7 cellular contexts compared by ENCODE assay signal in the genomic region with DNA sequence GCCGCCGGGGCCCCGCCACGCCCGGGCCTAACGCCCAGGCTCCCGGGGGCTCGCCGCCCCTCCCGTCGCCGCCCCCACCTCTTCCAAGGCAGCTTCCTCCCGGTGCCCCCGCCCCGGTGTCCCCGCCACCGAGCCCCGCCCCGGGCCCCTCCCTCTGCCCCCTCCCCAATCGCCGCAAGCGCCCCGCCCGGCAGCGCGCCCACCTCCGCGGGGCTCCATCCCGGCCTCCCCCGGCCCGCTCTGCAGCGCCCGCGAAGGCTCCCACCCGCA. TPM values are rescaled to one million over a fixed set of nuclear protein-coding genes. Genes with fewer than 3 reads are reported as not detected.
DNase-seq lines count a peak whose midpoint lies in the region; ATAC-seq, FAIRE-seq and TF ChIP-seq lines count a peak whose summit lies in the region.

No MANE protein-coding gene starts in this region.

- H2AFZ ChIP-seq in PC-3 (ENCODE audit: low read length) (peak overlapping the region; percentile 95), H1 (ENCODE audit: low read length) (no peak overlapping the region)

- FAIRE-seq in H1 (lab: Jason Lieb, UNC): no peak

- no peak overlapping the region for H3K23ac ChIP-seq in H1 (ENCODE audit: insufficient read length)

- no peak overlapping the region for H4K5ac ChIP-seq in H1 (ENCODE audit: insufficient read length, low read depth, low read length)

- H3K79me1 ChIP-seq in H1 (ENCODE audit: low read depth, low read length): peaks cover 18% of the 10 kb centered on the region

- H3K27me3 Mint-ChIP-seq in natural killer cell (ENCODE audit: low read depth in 2 of 2): no peaks in the 10 kb centered on the region

- H2BK20ac ChIP-seq in H1 (ENCODE audit: low read length): no peak overlapping the region

- intact Hi-C loops in PC-3 (cut with micrococcal nuclease): loop anchor here (5.0 kb wide), 2 partner anchors 49 to 151 kb away; partner anchors contain the start of genes BOK and FARP2
- intact Hi-C loops in natural killer cell (cut with micrococcal nuclease): loop anchor here (5.0 kb wide), 2 partner anchors 129 to 191 kb away; partner anchors contain the start of genes ATG4B, HDLBP, SEPTIN2 and THAP4

- H2BK5ac ChIP-seq in H1 (ENCODE audit: low read depth, low read length): no peak overlapping the region

- H3K36me3 ChIP-seq in HEK293 (ENCODE audit: control insufficient read depth in 2 of 2, insufficient read depth in 1 of 2, low read length in 2 of 2) (peaks cover 0 to 14% of the 10 kb centered on the region in 2 experiments; a peak in 2 of 3 replicates), PC-3 (ENCODE audit: low read depth, low read length) (no peaks in the 10 kb centered on the region), H1 (ENCODE audit: control insufficient read depth in 2 of 4, insufficient read depth in 4 of 4, low read length in 3 of 4) (no peaks in the 10 kb centered on the region)

- H3K27me3 ChIP-seq in PC-3 (ENCODE audit: low read length) (no peaks in the 10 kb centered on the region), H1 (replicated peaks in 1 of 4; ENCODE audit: control insufficient read depth in 3 of 4, extremely low read depth in 1 of 4, insufficient read depth in 3 of 4, low read length in 3 of 4) (peaks cover 0 to 9% (median 5%) of the 10 kb centered on the region in 4 experiments; a peak in 4 of 7 replicates)

- H3K18ac ChIP-seq in H1 (ENCODE audit: extremely low read depth, low read length): no peak overlapping the region; the same call in 1 of the 2 replicates

- peaks cover 17% of the 10 kb centered on the region for H3K23me2 ChIP-seq in H1 (ENCODE audit: low read depth, low read length)

- H3K4me1 ChIP-seq in HEK293 (ENCODE audit: control insufficient read depth, insufficient read depth, low read length): peaks cover 9% of the 10 kb centered on the region; the same call in 1 of the 2 replicates
- peaks cover 17% of the 10 kb centered on the region for H3K4me1 ChIP-seq in PC-3 (ENCODE audit: insufficient read depth, low read length)
- peaks cover 2 to 15% (median 11%) of the 10 kb centered on the region in 4 experiments for H3K4me1 ChIP-seq in H1 (replicated peaks in 1 of 4; ENCODE audit: control insufficient read depth in 3 of 4, insufficient read depth in 4 of 4, low read length in 3 of 4)

- H3K9me3 ChIP-seq in HEK293 (ENCODE audit: control insufficient read depth, insufficient read depth, low read depth, low read length): no peaks in the 10 kb centered on the region
- no peaks in the 10 kb centered on the region for H3K9me3 ChIP-seq in PC-3 (ENCODE audit: low read length)
- no peaks in the 10 kb centered on the region for H3K9me3 ChIP-seq in H1 (ENCODE audit: insufficient read depth in 2 of 2, low read depth in 1 of 2, low read length in 1 of 2)

- peak overlapping the region; percentile 91 for H3K4me2 ChIP-seq in PC-3 (ENCODE audit: low read length)
- H3K4me2 ChIP-seq in H1 (ENCODE audit: insufficient read depth in 1 of 2, low read depth in 2 of 2, low read length in 2 of 2): peak overlapping the region; percentile 67 to 95; a peak in 3 of 4 replicates

- H4K91ac ChIP-seq in H1 (replicated peaks; ENCODE audit: insufficient read length, low read length): no peak overlapping the region

- DNase-seq in PC-3 (no peak), H1 (ENCODE audit: low read depth in 1 of 2, low spot score in 2 of 2) (no peak), natural killer cell (no peak), SKM-1 (lab: John Stamatoyannopoulos, UW; ENCODE audit: unreplicated experiment) (no peak)
- no peak for DNase-seq in activated effector memory CD4-positive, alpha-beta T cell treated with Interleukin-2 at 50 U/mL for 16 hours

- H3K27ac ChIP-seq in HEK293 (ENCODE audit: extremely low read depth, low read depth, low read length) (peak overlapping the region; percentile 67; the same call in 1 of the 2 replicates), PC-3 (ENCODE audit: low read length) (no peak overlapping the region; the same call in 1 of the 2 replicates), H1 (ENCODE audit: low read depth, low read length) (no peak overlapping the region)

- no TSS peak for BruUV-seq in PC-3 (replicated peaks; lab: Mats Ljungman, UMichigan)

- peak overlapping the region in 1 of 2 donors; percentile 82 for H3K27ac Mint-ChIP-seq in natural killer cell

- no peaks in the 10 kb centered on the region for H3K36me3 Mint-ChIP-seq in natural killer cell

- no peaks in the 10 kb centered on the region for H3K9me3 Mint-ChIP-seq in natural killer cell

- H3K4ac ChIP-seq in H1 (replicated peaks; ENCODE audit: insufficient read length, low read depth, low read length): no peak overlapping the region

- H3K9ac ChIP-seq in PC-3 (ENCODE audit: low read length) (peak overlapping the region; percentile 82), H1 (replicated peaks in 1 of 4; ENCODE audit: extremely low read depth in 1 of 4, low read depth in 3 of 4, low read length in 3 of 4) (peak overlapping the region in 3 of 4 experiments; percentile 60 to 93 (median 69); a peak in 4 of 7 replicates)

- no peak overlapping the region for H3K56ac ChIP-seq in H1 (replicated peaks; ENCODE audit: insufficient read length, low read depth, low read length)

- no peak overlapping the region for H3K14ac ChIP-seq in H1 (ENCODE audit: insufficient read length)

- peaks cover 7 to 31% of the 10 kb centered on the region in 2 donors for H3K4me1 Mint-ChIP-seq in natural killer cell

- H2AK5ac ChIP-seq in H1 (ENCODE audit: low read depth, low read length): no peak overlapping the region

- ATAC-seq in GM18502 (IDR thresholded peaks at IDR 0.05; ENCODE audit: poor library complexity, unreplicated experiment) (peak; percentile 45), PC-3 (peak; percentile 32), natural killer cell (no peak)

- TF ChIP-seq POLR2A in H1 (IDR thresholded peaks at IDR 0.05; ENCODE audit: control extremely low read depth in 1 of 2, low read depth in 2 of 2, low read length in 2 of 2): no peak

- CTCF ChIA-PET in HEK293 (lab: Yijun Ruan, JAX): no interaction called here
- CTCF ChIA-PET in PC-3 (lab: Charles Lee): no interaction called here
- CTCF ChIA-PET in H1 (lab: Charles Lee; ENCODE audit: partially characterized antibody): interaction anchor here (0.6 to 1.0 kb wide), 2 partner anchors 41 to 105 kb away, joined by 3 read pairs; no protein-coding TSS in a partner anchor

- no peaks in the 10 kb centered on the region; the same call in 1 of the 2 replicates for H4K20me1 ChIP-seq in PC-3 (ENCODE audit: low read length)
- H4K20me1 ChIP-seq in H1 (replicated peaks in 1 of 2; ENCODE audit: control insufficient read depth in 1 of 2, insufficient read depth in 2 of 2, low read length in 2 of 2): peaks cover 9 to 27% of the 10 kb centered on the region in 2 experiments

- H3K4me3 ChIP-seq in HEK293 (ENCODE audit: low read depth, low read length): peak overlapping the region; percentile 76
- H3K4me3 ChIP-seq in PC-3 (ENCODE audit: low read length): peak overlapping the region; percentile 90
- peak overlapping the region; percentile 67 to 91 (median 78) for H3K4me3 ChIP-seq in H1 (ENCODE audit: extremely low read depth in 1 of 4, insufficient read depth in 2 of 4, low read depth in 3 of 4, low read length in 4 of 4)

- H2BK15ac ChIP-seq in H1 (ENCODE audit: low read length): no peak overlapping the region

- TF ChIP-seq RAD21 in H1 (IDR thresholded peaks at IDR 0.05 in 1 of 2, conservative IDR thresholded peaks at IDR 0.05 in 1 of 2; ENCODE audit: low read depth in 2 of 2, low read length in 2 of 2): no peak

- POLR2A ChIA-PET in HEK293 (lab: Yijun Ruan, JAX) (interaction anchor here (0.6 kb wide), 1 partner anchor 43 kb away, joined by 3 read pairs; no protein-coding TSS in a partner anchor), PC-3 (lab: Charles Lee; ENCODE audit: unreplicated experiment) (no interaction called here), H1 (lab: Charles Lee; ENCODE audit: partially characterized antibody) (interaction anchor here (1.0 to 10.2 kb wide), 6 partner anchors 10 to 132 kb away, joined by 3 to 104 read pairs (median 4); partner anchors contain the start of gene BOK)

- H2BK120ac ChIP-seq in H1 (replicated peaks; ENCODE audit: low read depth, low read length): no peak overlapping the region

- no peaks in the 10 kb centered on the region for H3K9me2 ChIP-seq in PC-3 (replicated peaks; ENCODE audit: low read length)

- H3K4me3 Mint-ChIP-seq in natural killer cell: peak overlapping the region; percentile 82

- no peak for TF ChIP-seq EP300 in H1 (IDR thresholded peaks at IDR 0.05; ENCODE audit: borderline replicate concordance in 1 of 2, low read depth in 2 of 2, low read length in 2 of 2)

- H4K8ac ChIP-seq in H1 (ENCODE audit: extremely low read depth, insufficient read depth, low read length): peak overlapping the region; percentile 25; the same call in 1 of the 2 replicates

- peaks cover 48% of the 10 kb centered on the region for H3K79me2 ChIP-seq in PC-3 (ENCODE audit: low read length)
- peaks cover 14 to 43% of the 10 kb centered on the region in 2 experiments for H3K79me2 ChIP-seq in H1 (ENCODE audit: control insufficient read depth in 1 of 2, insufficient read depth in 2 of 2, low read length in 2 of 2)

- H2BK12ac ChIP-seq in H1 (ENCODE audit: low read depth, low read length): no peak overlapping the region

- no peak for TF ChIP-seq CTCF in HEK293 (tag by site-specific recombination; IDR thresholded peaks at IDR 0.05)
- TF ChIP-seq CTCF in PC-3 (conservative IDR thresholded peaks at IDR 0.05; ENCODE audit: low read depth, low read length): no peak
- no peak for TF ChIP-seq CTCF in H1 (IDR thresholded peaks at IDR 0.05; ENCODE audit: control extremely low read depth in 1 of 3, insufficient read depth in 1 of 3, low read depth in 1 of 3, low read length in 3 of 3)
- peak; percentile 23 for TF ChIP-seq CTCF in natural killer cell (IDR thresholded peaks at IDR 0.05)

- no peaks in the 10 kb centered on the region for H3F3A ChIP-seq in PC-3 (ENCODE audit: low read length, unreplicated experiment)

- WGBS in H1 (ENCODE audit: extremely low coverage in 1 of 2, insufficient coverage in 1 of 2, insufficient read length in 1 of 2, insufficient replicate concordance in 2 of 2, low coverage in 1 of 2, low lambda C conversion rate in 2 of 2, missing lambda C conversion rate in 1 of 2), 2 experiments: 6% methylated on average over 7 of the region's 35 CpGs; no CpG with 5 or more reads in 1 of the 2 experiments

RNA-seq across cellular contexts. Expression of gene STK25, which starts 0.2 kb away (rescaled TPM):
- total RNA-seq in PC-3 (2014; rRNA removed) (198 and 245 TPM in 2 replicates), natural killer cell (100 to 1,000 TPM; 110 to 140 (median 135) TPM)
- 159 and 162 TPM in 2 replicates for total RNA-seq in H1 (2021; fragmentation: NEBNext Ultra II Directional; extraction: Animal tissue kit (Norgen Biotek cat#: 25700))
- polyA plus RNA-seq in H1 (2011; rRNA removed): 546 and 743 TPM in 2 replicates
- polyA plus RNA-seq in H1 (2011; cell fraction: cytosol; rRNA removed): 422 TPM
- polyA plus RNA-seq in H1 (2011; cell fraction: nucleus; rRNA removed): 1,385 TPM
- polyA plus RNA-seq in H1 (2012, experiment 1 of 2): 179 to 242 TPM (median 225 TPM) in 4 replicates
- 236 TPM for polyA plus RNA-seq in H1 (2012, experiment 2 of 2)
- polyA plus RNA-seq in H1 (2013, experiment 1 of 2): 117 TPM
- 108 TPM for polyA plus RNA-seq in H1 (2013, experiment 2 of 2)
- 256 and 338 TPM in 2 replicates for polyA minus RNA-seq in H1 (2011; rRNA and poly(A)+ RNA removed)
- 108 TPM for polyA minus RNA-seq in H1 (2011; cell fraction: cytosol; rRNA and poly(A)+ RNA removed)
- 190 TPM for polyA minus RNA-seq in H1 (2011; cell fraction: nucleus; rRNA and poly(A)+ RNA removed)

RNA-seq across cellular contexts. Expression of gene BOK, which starts 50.4 kb away (rescaled TPM):
- 30.2 and 39.3 TPM in 2 replicates for total RNA-seq in PC-3 (2014; rRNA removed)
- 33.7 and 34.7 TPM in 2 replicates for total RNA-seq in H1 (2021; fragmentation: NEBNext Ultra II Directional; extraction: Animal tissue kit (Norgen Biotek cat#: 25700))
- polyA plus RNA-seq in H1 (2011; rRNA removed): 37.6 and 47.9 TPM in 2 replicates
- 33.5 TPM for polyA plus RNA-seq in H1 (2011; cell fraction: cytosol; rRNA removed)
- polyA plus RNA-seq in H1 (2011; cell fraction: nucleus; rRNA removed): 50.2 TPM
- 18.3 to 27.4 TPM (median 25.2 TPM) in 4 replicates for polyA plus RNA-seq in H1 (2012, experiment 1 of 2)
- 30.5 TPM for polyA plus RNA-seq in H1 (2012, experiment 2 of 2)
- 25.1 TPM for polyA plus RNA-seq in H1 (2013, experiment 1 of 2)
- polyA plus RNA-seq in H1 (2013, experiment 2 of 2): 24.1 TPM
- polyA minus RNA-seq in H1 (2011; rRNA and poly(A)+ RNA removed): 14.2 and 14.4 TPM in 2 replicates
- polyA minus RNA-seq in H1 (2011; cell fraction: cytosol; rRNA and poly(A)+ RNA removed): 13.2 TPM
- 12.3 TPM for polyA minus RNA-seq in H1 (2011; cell fraction: nucleus; rRNA and poly(A)+ RNA removed)
- total RNA-seq in natural killer cell: 10 to 100 TPM; 11.0 to 23.7 (median 19.6) TPM

Comparison
In these comparisons a context has a peak if more than half of its experiments do, and no peak if none do; other contexts are left out.
1. ATAC-seq: peak in GM18502 (single experiment) and PC-3 (single experiment); none in natural killer cell (0 of 3).
2. Peak in every context shown above with its lines, with median percentiles within 50 percentile points of each other: H3K4me3 ChIP-seq.